Comparison of ENCODE assay signal across 8 cellular contexts in the genomic region with DNA sequence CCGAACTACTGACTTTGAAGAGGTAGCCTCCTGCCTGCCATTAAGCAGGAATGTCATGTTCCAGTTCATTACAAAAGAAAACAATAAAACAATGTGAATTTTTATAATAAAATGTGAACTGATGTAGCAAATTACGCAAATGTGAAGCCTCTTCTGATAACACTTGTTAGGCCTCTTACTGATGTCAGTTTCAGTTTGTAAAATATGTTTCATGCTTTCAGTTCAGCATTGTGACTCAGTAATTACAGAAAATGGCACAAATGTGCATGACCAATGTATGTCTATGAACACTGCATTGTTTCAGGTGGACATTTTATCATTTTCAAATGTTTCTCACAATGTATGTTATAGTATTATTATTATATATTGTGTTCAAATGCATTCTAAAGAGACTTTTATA.
DNase-seq lines count a peak whose midpoint lies in the region; ATAC-seq, FAIRE-seq and TF ChIP-seq lines count a peak whose summit lies in the region.
"Had no signal": no experiment of that assay in that cellular context is flagged by ENCODE, and none has a peak within 500 bp of the region (broad histone marks: within the 10 kb centered on the region; RNA-seq: fewer than 3 reads in every experiment).

No MANE protein-coding gene starts in this region.

- TF ChIP-seq POLR2A in lower leg skin (IDR thresholded peaks at IDR 0.05): no peak

- intact Hi-C loops in lower leg skin (cut with DNase I; ENCODE audit: low total_unique reads): no loop called here

- peak overlapping the region in 1 of 3 donors; percentile 56 for H3K4me3 Mint-ChIP-seq in T-cell

- no peaks in the 10 kb centered on the region for H3K9me3 Mint-ChIP-seq in T-cell

- CTCF ChIA-PET in T-cell (lab: Charles Lee): interaction anchor here in 1 of 2 donors (0.6 to 1.0 kb wide), 5 partner anchors 22 to 92 kb away, joined by 3 to 4 read pairs (median 3); no protein-coding TSS in a partner anchor

- no peaks in the 10 kb centered on the region for H3K27me3 ChIP-seq in small intestine (ENCODE audit: control insufficient read depth in 2 of 2, insufficient read depth in 2 of 2, low read length in 2 of 2)
- H3K27me3 ChIP-seq: right lobe of liver had no signal

- H3K36me3 Mint-ChIP-seq in T-cell: peaks cover 34% of the 10 kb centered on the region

- H3K36me3 ChIP-seq in small intestine (ENCODE audit: control insufficient read depth in 2 of 2, insufficient read depth in 2 of 2, low read length in 2 of 2): no peaks in the 10 kb centered on the region
- H3K36me3 ChIP-seq: right lobe of liver had no signal

- POLR2A ChIA-PET in T-cell (lab: Charles Lee): interaction anchor here in 1 of 2 donors (0.6 to 1.0 kb wide), 6 partner anchors 9 to 57 kb away, joined by 3 to 4 read pairs (median 3); no protein-coding TSS in a partner anchor

- H3K27me3 Mint-ChIP-seq in T-cell: no peaks in the 10 kb centered on the region

- H3K27ac ChIP-seq in small intestine (ENCODE audit: low read depth in 1 of 2, low read length in 1 of 2): peak overlapping the region; percentile 30 to 86

- WGBS in small intestine, 3 donors: 67 to 87% (median 71%) methylated on average over 2 of the region's 2 CpGs
- WGBS in lower leg skin, 2 donors: 83 to 89% methylated on average over 2 of the region's 2 CpGs

- no peak for TF ChIP-seq CTCF in lower leg skin (IDR thresholded peaks at IDR 0.05)

- peaks cover 0 to 12% of the 10 kb centered on the region in 2 donors for H3K4me1 ChIP-seq in small intestine (ENCODE audit: control insufficient read depth in 2 of 2, insufficient read depth in 1 of 2, low read depth in 1 of 2, low read length in 1 of 2)
- H3K4me1 ChIP-seq: right lobe of liver had no signal

- DNase-seq in T-cell (no peak), small intestine (no peak), Ammon's horn (ENCODE audit: low spot score) (no peak), lower leg skin (ENCODE audit: low spot score in 2 of 2) (no peak)
- no peak for DNase-seq in stimulated activated naive CD4-positive, alpha-beta T cell treated with Interleukin-2 at 50 U/mL for 16 hours (lab: John Stamatoyannopoulos, UW)
- DNase-seq: right lobe of liver had no signal

- peak overlapping the region; percentile 88 to 89 for H3K27ac Mint-ChIP-seq in T-cell

- peaks cover 56 to 79% (median 70%) of the 10 kb centered on the region in 3 donors for H3K4me1 Mint-ChIP-seq in T-cell

- H3K9me3 ChIP-seq in small intestine (ENCODE audit: control insufficient read depth, low read depth): no peaks in the 10 kb centered on the region
- H3K9me3 ChIP-seq: right lobe of liver had no signal

- no peak for FAIRE-seq in small intestine (lab: Jason Lieb, UNC)

- H3K4me3 ChIP-seq in small intestine (ENCODE audit: low read depth in 1 of 2, low read length in 2 of 2) (no peak overlapping the region), lower leg skin (ENCODE audit: low read depth, poor library complexity, severe bottlenecking) (no peak overlapping the region)
- H3K4me3 ChIP-seq: right lobe of liver had no signal

- ATAC-seq in GM19035 (IDR thresholded peaks at IDR 0.05; ENCODE audit: unreplicated experiment) (peak; percentile 47), HG02852 (IDR thresholded peaks at IDR 0.05; ENCODE audit: unreplicated experiment) (peak; percentile 41), T-cell (replicated peaks in 1 of 4) (peak in 3 of 4 experiments; percentile 15 to 28 (median 22))
